Comparison of ENCODE assay signal across 1 cellular context in the genomic region with DNA sequence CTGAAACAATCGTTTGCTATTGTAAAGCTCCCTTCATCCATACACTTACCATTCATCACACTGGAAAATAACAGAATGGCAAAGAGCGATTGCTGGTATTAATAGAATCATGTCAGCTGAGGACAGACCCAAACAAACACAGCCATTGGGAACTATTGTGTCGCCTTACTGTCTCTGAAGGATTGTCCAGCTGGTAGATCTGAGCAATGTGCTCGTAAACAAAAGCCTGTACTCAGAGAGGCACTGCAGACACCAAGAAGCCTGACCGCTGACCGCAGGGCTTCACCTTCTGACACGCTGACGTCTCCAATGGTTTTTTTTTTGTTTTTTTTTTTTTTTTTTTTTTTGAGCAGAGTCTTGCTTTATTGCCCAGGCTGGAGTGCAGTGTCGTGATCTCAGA.
TF ChIP-seq lines count a peak whose summit lies in the region.

No MANE protein-coding gene starts in this region.

TF ChIP-seq in GM23338, 12 proteins besides CTCF, POLR2A, EP300 and RAD21 (continued from another document):
- TF ChIP-seq, protein P1, sequence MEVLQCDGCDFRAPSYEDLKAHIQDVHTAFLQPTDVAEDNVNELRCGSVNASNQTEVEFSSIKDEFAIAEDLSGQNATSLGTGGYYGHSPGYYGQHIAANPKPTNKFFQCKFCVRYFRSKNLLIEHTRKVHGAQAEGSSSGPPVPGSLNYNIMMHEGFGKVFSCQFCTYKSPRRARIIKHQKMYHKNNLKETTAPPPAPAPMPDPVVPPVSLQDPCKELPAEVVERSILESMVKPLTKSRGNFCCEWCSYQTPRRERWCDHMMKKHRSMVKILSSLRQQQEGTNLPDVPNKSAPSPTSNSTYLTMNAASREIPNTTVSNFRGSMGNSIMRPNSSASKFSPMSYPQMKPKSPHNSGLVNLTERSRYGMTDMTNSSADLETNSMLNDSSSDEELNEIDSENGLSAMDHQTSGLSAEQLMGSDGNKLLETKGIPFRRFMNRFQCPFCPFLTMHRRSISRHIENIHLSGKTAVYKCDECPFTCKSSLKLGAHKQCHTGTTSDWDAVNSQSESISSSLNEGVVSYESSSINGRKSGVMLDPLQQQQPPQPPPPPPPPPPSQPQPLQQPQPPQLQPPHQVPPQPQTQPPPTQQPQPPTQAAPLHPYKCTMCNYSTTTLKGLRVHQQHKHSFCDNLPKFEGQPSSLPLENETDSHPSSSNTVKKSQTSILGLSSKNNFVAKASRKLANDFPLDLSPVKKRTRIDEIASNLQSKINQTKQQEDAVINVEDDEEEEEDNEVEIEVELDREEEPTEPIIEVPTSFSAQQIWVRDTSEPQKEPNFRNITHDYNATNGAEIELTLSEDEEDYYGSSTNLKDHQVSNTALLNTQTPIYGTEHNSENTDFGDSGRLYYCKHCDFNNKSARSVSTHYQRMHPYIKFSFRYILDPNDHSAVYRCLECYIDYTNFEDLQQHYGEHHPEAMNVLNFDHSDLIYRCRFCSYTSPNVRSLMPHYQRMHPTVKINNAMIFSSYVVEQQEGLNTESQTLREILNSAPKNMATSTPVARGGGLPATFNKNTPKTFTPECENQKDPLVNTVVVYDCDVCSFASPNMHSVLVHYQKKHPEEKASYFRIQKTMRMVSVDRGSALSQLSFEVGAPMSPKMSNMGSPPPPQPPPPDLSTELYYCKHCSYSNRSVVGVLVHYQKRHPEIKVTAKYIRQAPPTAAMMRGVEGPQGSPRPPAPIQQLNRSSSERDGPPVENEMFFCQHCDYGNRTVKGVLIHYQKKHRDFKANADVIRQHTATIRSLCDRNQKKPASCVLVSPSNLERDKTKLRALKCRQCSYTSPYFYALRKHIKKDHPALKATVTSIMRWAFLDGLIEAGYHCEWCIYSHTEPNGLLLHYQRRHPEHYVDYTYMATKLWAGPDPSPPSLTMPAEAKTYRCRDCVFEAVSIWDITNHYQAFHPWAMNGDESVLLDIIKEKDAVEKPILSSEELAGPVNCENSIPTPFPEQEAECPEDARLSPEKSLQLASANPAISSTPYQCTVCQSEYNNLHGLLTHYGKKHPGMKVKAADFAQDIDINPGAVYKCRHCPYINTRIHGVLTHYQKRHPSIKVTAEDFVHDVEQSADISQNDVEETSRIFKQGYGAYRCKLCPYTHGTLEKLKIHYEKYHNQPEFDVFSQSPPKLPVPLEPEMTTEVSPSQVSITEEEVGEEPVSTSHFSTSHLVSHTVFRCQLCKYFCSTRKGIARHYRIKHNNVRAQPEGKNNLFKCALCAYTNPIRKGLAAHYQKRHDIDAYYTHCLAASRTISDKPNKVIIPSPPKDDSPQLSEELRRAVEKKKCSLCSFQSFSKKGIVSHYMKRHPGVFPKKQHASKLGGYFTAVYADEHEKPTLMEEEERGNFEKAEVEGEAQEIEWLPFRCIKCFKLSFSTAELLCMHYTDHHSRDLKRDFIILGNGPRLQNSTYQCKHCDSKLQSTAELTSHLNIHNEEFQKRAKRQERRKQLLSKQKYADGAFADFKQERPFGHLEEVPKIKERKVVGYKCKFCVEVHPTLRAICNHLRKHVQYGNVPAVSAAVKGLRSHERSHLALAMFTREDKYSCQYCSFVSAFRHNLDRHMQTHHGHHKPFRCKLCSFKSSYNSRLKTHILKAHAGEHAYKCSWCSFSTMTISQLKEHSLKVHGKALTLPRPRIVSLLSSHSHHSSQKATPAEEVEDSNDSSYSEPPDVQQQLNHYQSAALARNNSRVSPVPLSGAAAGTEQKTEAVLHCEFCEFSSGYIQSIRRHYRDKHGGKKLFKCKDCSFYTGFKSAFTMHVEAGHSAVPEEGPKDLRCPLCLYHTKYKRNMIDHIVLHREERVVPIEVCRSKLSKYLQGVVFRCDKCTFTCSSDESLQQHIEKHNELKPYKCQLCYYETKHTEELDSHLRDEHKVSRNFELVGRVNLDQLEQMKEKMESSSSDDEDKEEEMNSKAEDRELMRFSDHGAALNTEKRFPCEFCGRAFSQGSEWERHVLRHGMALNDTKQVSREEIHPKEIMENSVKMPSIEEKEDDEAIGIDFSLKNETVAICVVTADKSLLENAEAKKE (CRISPR knock-in tag; IDR thresholded peaks at IDR 0.05): no peak
- TF ChIP-seq JUNB (IDR thresholded peaks at IDR 0.05; ENCODE audit: unreplicated experiment) (no peak), POLR2AphosphoS5 (IDR thresholded peaks at IDR 0.05; ENCODE audit: low read depth) (no peak), NANOG (IDR thresholded peaks at IDR 0.05; ENCODE audit: borderline replicate concordance) (no peak)
- TF ChIP-seq, protein P2, sequence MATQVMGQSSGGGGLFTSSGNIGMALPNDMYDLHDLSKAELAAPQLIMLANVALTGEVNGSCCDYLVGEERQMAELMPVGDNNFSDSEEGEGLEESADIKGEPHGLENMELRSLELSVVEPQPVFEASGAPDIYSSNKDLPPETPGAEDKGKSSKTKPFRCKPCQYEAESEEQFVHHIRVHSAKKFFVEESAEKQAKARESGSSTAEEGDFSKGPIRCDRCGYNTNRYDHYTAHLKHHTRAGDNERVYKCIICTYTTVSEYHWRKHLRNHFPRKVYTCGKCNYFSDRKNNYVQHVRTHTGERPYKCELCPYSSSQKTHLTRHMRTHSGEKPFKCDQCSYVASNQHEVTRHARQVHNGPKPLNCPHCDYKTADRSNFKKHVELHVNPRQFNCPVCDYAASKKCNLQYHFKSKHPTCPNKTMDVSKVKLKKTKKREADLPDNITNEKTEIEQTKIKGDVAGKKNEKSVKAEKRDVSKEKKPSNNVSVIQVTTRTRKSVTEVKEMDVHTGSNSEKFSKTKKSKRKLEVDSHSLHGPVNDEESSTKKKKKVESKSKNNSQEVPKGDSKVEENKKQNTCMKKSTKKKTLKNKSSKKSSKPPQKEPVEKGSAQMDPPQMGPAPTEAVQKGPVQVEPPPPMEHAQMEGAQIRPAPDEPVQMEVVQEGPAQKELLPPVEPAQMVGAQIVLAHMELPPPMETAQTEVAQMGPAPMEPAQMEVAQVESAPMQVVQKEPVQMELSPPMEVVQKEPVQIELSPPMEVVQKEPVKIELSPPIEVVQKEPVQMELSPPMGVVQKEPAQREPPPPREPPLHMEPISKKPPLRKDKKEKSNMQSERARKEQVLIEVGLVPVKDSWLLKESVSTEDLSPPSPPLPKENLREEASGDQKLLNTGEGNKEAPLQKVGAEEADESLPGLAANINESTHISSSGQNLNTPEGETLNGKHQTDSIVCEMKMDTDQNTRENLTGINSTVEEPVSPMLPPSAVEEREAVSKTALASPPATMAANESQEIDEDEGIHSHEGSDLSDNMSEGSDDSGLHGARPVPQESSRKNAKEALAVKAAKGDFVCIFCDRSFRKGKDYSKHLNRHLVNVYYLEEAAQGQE (IDR thresholded peaks at IDR 0.05; ENCODE audit: unreplicated experiment): no peak
